ENCODE assay signal across 14 cellular contexts in the genomic region with DNA sequence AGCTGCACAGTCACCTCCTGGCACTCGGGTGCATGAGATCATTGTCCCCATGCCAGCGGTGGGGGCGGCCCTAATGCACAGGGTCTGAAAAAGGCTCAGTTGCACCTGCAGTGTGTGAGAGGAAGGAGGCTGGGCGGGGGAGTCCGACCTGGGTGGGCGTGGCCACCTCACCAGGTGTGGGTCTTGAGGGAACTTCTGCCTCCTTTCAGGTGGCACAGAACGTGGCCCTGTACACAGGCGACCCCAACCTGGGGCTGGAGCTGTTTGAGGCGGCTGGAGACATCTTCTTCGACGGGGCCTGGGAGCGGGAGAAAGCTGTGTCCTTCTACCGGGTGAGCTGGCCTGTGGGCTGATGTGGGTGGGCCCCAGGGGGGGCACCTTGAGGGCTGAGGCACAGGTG. TPM values are rescaled to one million over a fixed set of nuclear protein-coding genes. Genes with fewer than 3 reads are reported as not detected.
"Had no signal": no experiment of that assay in that cellular context is flagged by ENCODE, and none has a peak within 500 bp of the region (broad histone marks: within the 10 kb centered on the region; RNA-seq: fewer than 3 reads in every experiment).

No MANE protein-coding gene starts in this region.

- H3K27ac Mint-ChIP-seq: activated naive CD8-positive, alpha-beta T cell; brain; stimulated activated naive CD8-positive, alpha-beta T cell treated with anti-CD3 and anti-CD28 coated beads, Interleukin-15, Interleukin-2, amounts not matched to agents 100 ng/mL and 50 ng/mL, for 24 hours had no signal

- H3K4me1 Mint-ChIP-seq: brain had no signal

- ATAC-seq: activated CD4-positive, CD25-positive, alpha-beta regulatory T cell treated with anti-CD3 and anti-CD28 coated beads, Interleukin-2, amount 50 U/mL, for 24 hours; activated T-cell treated with anti-CD3 and anti-CD28 coated beads, Interleukin-2, amount 50 U/mL, for 4 hours; heart right ventricle; left lung; pancreas had no signal

- DNase-seq: activated CD4-positive, alpha-beta T cell treated with anti-CD3 and anti-CD28 coated beads, Interleukin-2, amount 50 U/mL, for 4 hours; activated effector memory CD4-positive, alpha-beta T cell treated with anti-CD3 and anti-CD28 coated beads, Interleukin-2, amount 50 U/mL, for 16 hours; activated T-cell treated with anti-CD3 and anti-CD28 coated beads, Interleukin-2, amount 50 U/mL, for 4 hours; amygdala; effector memory CD4-positive, alpha-beta T cell; heart right ventricle; stimulated activated CD4-positive, alpha-beta T cell treated with anti-CD3 and anti-CD28 coated beads, Interleukin-2, amount 100 ng/mL, for 48 hours had no signal

- H3K27me3 Mint-ChIP-seq: activated naive CD8-positive, alpha-beta T cell; stimulated activated naive CD8-positive, alpha-beta T cell treated with anti-CD3 and anti-CD28 coated beads, Interleukin-15, Interleukin-2, amounts not matched to agents 100 ng/mL and 50 ng/mL, for 24 hours had no signal

- H3K4me3 Mint-ChIP-seq: activated naive CD8-positive, alpha-beta T cell; activated T-cell treated with anti-CD3 and anti-CD28 coated beads, Interleukin-2, amount 50 U/mL, for 4 hours; brain; stimulated activated naive CD8-positive, alpha-beta T cell treated with anti-CD3 and anti-CD28 coated beads, Interleukin-15, Interleukin-2, amounts not matched to agents 100 ng/mL and 50 ng/mL, for 24 hours had no signal

- H3K27ac ChIP-seq: heart right ventricle, left lung, pancreas, thoracic aorta had no signal

- H3K4me1 ChIP-seq: heart right ventricle, left lung, pancreas had no signal

- H3K9me3 Mint-ChIP-seq: activated T-cell treated with anti-CD3 and anti-CD28 coated beads, Interleukin-2, amount 50 U/mL, for 4 hours; stimulated activated naive CD8-positive, alpha-beta T cell treated with anti-CD3 and anti-CD28 coated beads, Interleukin-15, Interleukin-2, amounts not matched to agents 100 ng/mL and 50 ng/mL, for 24 hours had no signal

- H3K4me3 ChIP-seq: heart right ventricle, left lung, pancreas, thoracic aorta had no signal

- H3K9me3 ChIP-seq: heart right ventricle, left lung, pancreas, thoracic aorta had no signal

- H3K36me3 Mint-ChIP-seq: brain had no signal

RNA-seq across cellular contexts. Expression of a gene that starts 34.3 kb away (rescaled TPM):
- total RNA-seq: activated T-cell treated with anti-CD3 and anti-CD28 coated beads, Interleukin-2, amount 50 U/mL, for 4 hours had no signal
